In the genomic region with DNA sequence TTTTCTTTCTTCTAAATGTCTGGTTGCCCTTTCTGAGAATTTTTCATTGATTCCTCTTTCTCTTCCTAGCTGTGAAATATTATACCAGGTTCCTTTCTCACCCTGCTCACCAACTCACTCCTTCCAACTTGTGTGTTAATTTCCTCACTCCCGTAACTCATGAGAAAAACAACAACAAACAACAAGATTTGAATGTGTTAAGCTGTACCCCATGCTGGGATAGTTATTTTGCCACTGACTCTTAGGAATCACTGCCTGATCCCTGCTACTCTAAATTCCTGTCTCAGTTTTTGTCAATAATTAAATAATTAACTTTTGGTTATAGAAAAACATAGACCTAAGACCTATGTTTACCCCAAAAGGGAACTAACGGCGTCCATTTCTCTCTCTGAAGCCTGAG, we compare ENCODE assay signal across 17 cellular contexts.
DNase-seq lines count a peak whose midpoint lies in the region; ATAC-seq and TF ChIP-seq lines count a peak whose summit lies in the region.
"Had no signal": no experiment of that assay in that cellular context is flagged by ENCODE, and none has a peak within 500 bp of the region (broad histone marks: within the 10 kb centered on the region; RNA-seq: fewer than 3 reads in every experiment).

No MANE protein-coding gene starts in this region.

- no peak overlapping the region for H2BK15ac ChIP-seq in mesendoderm (replicated peaks; ENCODE audit: low read depth)

- no peak overlapping the region for H3K4me3 ChIP-seq in endodermal cell (ENCODE audit: low read length)
- no peak overlapping the region for H3K4me3 ChIP-seq in mesendoderm (ENCODE audit: low read length)
- H3K4me3 ChIP-seq: BLaER1 had no signal

- peak overlapping the region; percentile 14 for H3K27ac Mint-ChIP-seq in activated naive CD4-positive, alpha-beta T cell treated with anti-CD3 and anti-CD28 coated beads, Interleukin-2, amount 50 U/mL, for 24 hours
- peak overlapping the region; percentile 48 for H3K27ac Mint-ChIP-seq in endodermal cell
- H3K27ac Mint-ChIP-seq: CD8-positive, alpha-beta memory T cell had no signal

- peaks cover 2% of the 10 kb centered on the region for H3K27me3 Mint-ChIP-seq in activated naive CD4-positive, alpha-beta T cell treated with anti-CD3 and anti-CD28 coated beads, Interleukin-2, amount 50 U/mL, for 24 hours
- no peaks in the 10 kb centered on the region for H3K27me3 Mint-ChIP-seq in endodermal cell (ENCODE audit: insufficient read depth)

- H3K18ac ChIP-seq in mesendoderm (ENCODE audit: low read length), result no peak overlapping the region

- H3K4me2 ChIP-seq in mesendoderm (ENCODE audit: low read length), result no peak overlapping the region
- H3K4me2 ChIP-seq: BLaER1 had no signal

- no peak overlapping the region for H2BK120ac ChIP-seq in mesendoderm (ENCODE audit: low read depth, low read length)

- no peaks in the 10 kb centered on the region for H3K36me3 Mint-ChIP-seq in activated naive CD4-positive, alpha-beta T cell treated with anti-CD3 and anti-CD28 coated beads, Interleukin-2, amount 50 U/mL, for 24 hours
- no peaks in the 10 kb centered on the region for H3K36me3 Mint-ChIP-seq in endodermal cell (ENCODE audit: low read depth)
- H3K36me3 Mint-ChIP-seq: CD8-positive, alpha-beta memory T cell had no signal

- no peaks in the 10 kb centered on the region for H3K79me2 ChIP-seq in mesendoderm (ENCODE audit: control insufficient read depth, insufficient read depth, low read length)

- no peak overlapping the region for H4K8ac ChIP-seq in mesendoderm (ENCODE audit: low read depth, low read length)

- ATAC-seq in GM21825 (IDR thresholded peaks at IDR 0.05; ENCODE audit: unreplicated experiment) (no peak), left ventricle myocardium superior (no peak), HG02885 (IDR thresholded peaks at IDR 0.05; ENCODE audit: poor library complexity, unreplicated experiment) (no peak)

- H3K9me3 ChIP-seq in endodermal cell (ENCODE audit: control insufficient read depth, low read length), result no peaks in the 10 kb centered on the region
- H3K9me3 ChIP-seq: BLaER1 had no signal

- H3K27me3 ChIP-seq in endodermal cell (ENCODE audit: control insufficient read depth, insufficient read depth, low read length, poor library complexity, severe bottlenecking) (no peaks in the 10 kb centered on the region), mesendoderm (ENCODE audit: insufficient read depth, low read length, poor library complexity) (no peaks in the 10 kb centered on the region)
- H3K27me3 ChIP-seq: BLaER1 had no signal

- 70 to 93% methylated on average over 2 to 3 of the region's 3 CpGs for WGBS in endodermal cell (ENCODE audit: insufficient coverage in 1 of 2, insufficient read length in 1 of 2), 2 experiments
- WGBS in mesendoderm (ENCODE audit: extremely low coverage, insufficient coverage, low lambda C conversion rate), result no CpG with 5 or more reads among the region's 3 CpGs

- H3K4me3 Mint-ChIP-seq in activated naive CD4-positive, alpha-beta T cell treated with anti-CD3 and anti-CD28 coated beads, Interleukin-2, amount 50 U/mL, for 24 hours, result no peak overlapping the region
- peak overlapping the region; percentile 22 for H3K4me3 Mint-ChIP-seq in endodermal cell
- H3K4me3 Mint-ChIP-seq: CD8-positive, alpha-beta memory T cell had no signal

- no peak overlapping the region for H2BK5ac ChIP-seq in mesendoderm (ENCODE audit: low read length)

- TF ChIP-seq CTCF in endodermal cell (conservative IDR thresholded peaks at IDR 0.05), result no peak

- no peak overlapping the region for H4K5ac ChIP-seq in mesendoderm (ENCODE audit: low read length)

- H3K56ac ChIP-seq in mesendoderm (ENCODE audit: low read length), result no peak overlapping the region

- DNase-seq in activated naive CD4-positive, alpha-beta T cell treated with Interleukin-2 at 50 U/mL for 16 hours, result no peak
- no peak for DNase-seq in endodermal cell
- DNase-seq in mesendoderm, result peak; percentile 81
- no peak for DNase-seq in NOMO-1 treated with DMSO at 0.1 percent for 48 hours (lab: John Stamatoyannopoulos, UW; ENCODE audit: unreplicated experiment)
- no peak for DNase-seq in left ventricle myocardium superior
- DNase-seq: AML-193, DMS53, GF-D8, H7, IMR-90, KBM-7 had no signal

- no peaks in the 10 kb centered on the region for H3K36me3 ChIP-seq in endodermal cell (ENCODE audit: control insufficient read depth, insufficient read depth, low read length)
- H3K36me3 ChIP-seq in mesendoderm (ENCODE audit: control insufficient read depth, insufficient read depth, low read length), result no peaks in the 10 kb centered on the region
- H3K36me3 ChIP-seq: BLaER1 had no signal

- H3K4me1 ChIP-seq in endodermal cell (ENCODE audit: control insufficient read depth, insufficient read depth, low read length) (no peaks in the 10 kb centered on the region), mesendoderm (ENCODE audit: control insufficient read depth, low read depth, low read length) (no peaks in the 10 kb centered on the region)
- H3K4me1 ChIP-seq: BLaER1 had no signal

- H3K23ac ChIP-seq in mesendoderm (ENCODE audit: low read length), result no peak overlapping the region

- peaks cover 20% of the 10 kb centered on the region for H3K4me1 Mint-ChIP-seq in activated naive CD4-positive, alpha-beta T cell treated with anti-CD3 and anti-CD28 coated beads, Interleukin-2, amount 50 U/mL, for 24 hours
- peaks cover 25% of the 10 kb centered on the region for H3K4me1 Mint-ChIP-seq in endodermal cell
- H3K4me1 Mint-ChIP-seq: CD8-positive, alpha-beta memory T cell had no signal

- intact Hi-C loops in left ventricle myocardium superior (cut with micrococcal nuclease), result no loop called here

- no peak overlapping the region for H2AK5ac ChIP-seq in mesendoderm (ENCODE audit: low read length)

- H3K9me3 Mint-ChIP-seq in activated naive CD4-positive, alpha-beta T cell treated with anti-CD3 and anti-CD28 coated beads, Interleukin-2, amount 50 U/mL, for 24 hours, result no peaks in the 10 kb centered on the region
- no peaks in the 10 kb centered on the region for H3K9me3 Mint-ChIP-seq in endodermal cell

- H3K4ac ChIP-seq in mesendoderm (ENCODE audit: low read depth, low read length), result no peak overlapping the region

- H3K9ac ChIP-seq in endodermal cell (ENCODE audit: extremely low read depth, low read length, poor library complexity, severe bottlenecking), result no peak overlapping the region
- H3K9ac ChIP-seq in mesendoderm (ENCODE audit: low read length), result no peak overlapping the region
- H3K9ac ChIP-seq: BLaER1 had no signal

- H3K27ac ChIP-seq in endodermal cell (ENCODE audit: low read depth, low read length), result no peak overlapping the region
- no peak overlapping the region for H3K27ac ChIP-seq in mesendoderm (ENCODE audit: low read depth, low read length)
- H3K27ac ChIP-seq: 22Rv1, BLaER1 had no signal

- no peaks in the 10 kb centered on the region for H3K79me1 ChIP-seq in mesendoderm (ENCODE audit: low read length)
